ENCODE assay signal across 1 cellular context in the genomic region with DNA sequence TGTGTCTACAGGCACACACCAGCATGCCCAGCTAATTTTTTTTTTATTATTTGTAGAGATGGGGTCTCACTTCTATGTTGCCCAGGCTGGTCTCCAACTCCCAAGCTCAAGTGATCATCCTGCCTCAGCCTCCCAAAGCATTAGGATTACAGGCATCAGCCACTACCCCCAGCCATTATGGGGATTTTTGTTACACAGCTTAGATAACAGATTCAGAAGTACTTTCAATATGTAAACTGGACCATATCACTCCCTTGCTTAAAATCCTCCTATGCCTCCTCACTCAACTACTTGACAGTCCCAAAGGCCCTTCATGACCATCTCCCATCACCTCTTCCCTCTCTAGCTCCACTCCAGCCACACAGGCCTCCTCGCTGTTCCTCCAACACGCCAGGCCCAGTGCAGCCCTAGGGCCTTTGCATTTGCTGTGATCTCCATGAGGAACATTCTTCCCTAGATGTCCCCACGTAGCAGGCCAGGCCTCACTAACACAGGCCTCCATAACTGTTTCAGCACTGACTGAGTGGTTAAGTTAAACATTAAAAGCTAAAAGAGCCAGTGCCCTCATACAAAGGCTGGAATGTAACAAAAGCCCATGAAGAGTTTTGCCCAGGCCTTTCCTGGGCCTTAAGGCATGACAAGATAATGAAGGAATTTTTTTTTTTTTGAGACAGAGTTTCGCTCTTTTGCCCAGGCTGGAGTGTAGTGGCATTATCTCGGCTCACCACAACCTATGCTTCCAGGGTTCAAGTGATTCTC.
TF ChIP-seq lines count a peak whose summit lies in the region.

No MANE protein-coding gene starts in this region.

TF ChIP-seq in K562, 482 proteins besides CTCF, POLR2A, EP300 and RAD21:
- TF ChIP-seq MAFF (IDR thresholded peaks at IDR 0.05; ENCODE audit: low read length) (no peak), PHF8 (IDR thresholded peaks at IDR 0.05; ENCODE audit: borderline replicate concordance, low read length) (no peak), RBM25 (IDR thresholded peaks at IDR 0.05; ENCODE audit: low read depth, low read length, severe bottlenecking) (peak; percentile 19), MAX (CRISPR knock-in tag; IDR thresholded peaks at IDR 0.05) (no peak)
- TF ChIP-seq, protein P1, sequence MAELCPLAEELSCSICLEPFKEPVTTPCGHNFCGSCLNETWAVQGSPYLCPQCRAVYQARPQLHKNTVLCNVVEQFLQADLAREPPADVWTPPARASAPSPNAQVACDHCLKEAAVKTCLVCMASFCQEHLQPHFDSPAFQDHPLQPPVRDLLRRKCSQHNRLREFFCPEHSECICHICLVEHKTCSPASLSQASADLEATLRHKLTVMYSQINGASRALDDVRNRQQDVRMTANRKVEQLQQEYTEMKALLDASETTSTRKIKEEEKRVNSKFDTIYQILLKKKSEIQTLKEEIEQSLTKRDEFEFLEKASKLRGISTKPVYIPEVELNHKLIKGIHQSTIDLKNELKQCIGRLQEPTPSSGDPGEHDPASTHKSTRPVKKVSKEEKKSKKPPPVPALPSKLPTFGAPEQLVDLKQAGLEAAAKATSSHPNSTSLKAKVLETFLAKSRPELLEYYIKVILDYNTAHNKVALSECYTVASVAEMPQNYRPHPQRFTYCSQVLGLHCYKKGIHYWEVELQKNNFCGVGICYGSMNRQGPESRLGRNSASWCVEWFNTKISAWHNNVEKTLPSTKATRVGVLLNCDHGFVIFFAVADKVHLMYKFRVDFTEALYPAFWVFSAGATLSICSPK (IDR thresholded peaks at IDR 0.05; ENCODE audit: borderline replicate concordance) = no peak
TF ChIP-seq in K562: peak in this region for 1.
